Comparison of ENCODE assay signal across 2 cellular contexts in genomic region chr6:56739836-56740815, GRCh38.
TF ChIP-seq lines count a peak whose summit lies in the region.

No MANE protein-coding gene starts in this region.

TF ChIP-seq in SK-N-SH, 30 proteins besides CTCF, POLR2A, EP300 and RAD21:
- TF ChIP-seq TCF12 (IDR thresholded peaks at IDR 0.05) (no peak), RCOR1 (IDR thresholded peaks at IDR 0.05; ENCODE audit: low read length) (no peak), ELF1 (IDR thresholded peaks at IDR 0.05) (no peak), CHD2 (IDR thresholded peaks at IDR 0.05; ENCODE audit: low read length, partially characterized antibody) (no peak), NFIC (IDR thresholded peaks at IDR 0.05; ENCODE audit: borderline replicate concordance) (no peak), SIN3A (IDR thresholded peaks at IDR 0.05; ENCODE audit: borderline replicate concordance, low read depth, low read length) (no peak), RFX5 (IDR thresholded peaks at IDR 0.05; ENCODE audit: low read length) (no peak), MXI1 (IDR thresholded peaks at IDR 0.05; ENCODE audit: low read depth, low read length) (no peak)
- TF ChIP-seq, protein P1, sequence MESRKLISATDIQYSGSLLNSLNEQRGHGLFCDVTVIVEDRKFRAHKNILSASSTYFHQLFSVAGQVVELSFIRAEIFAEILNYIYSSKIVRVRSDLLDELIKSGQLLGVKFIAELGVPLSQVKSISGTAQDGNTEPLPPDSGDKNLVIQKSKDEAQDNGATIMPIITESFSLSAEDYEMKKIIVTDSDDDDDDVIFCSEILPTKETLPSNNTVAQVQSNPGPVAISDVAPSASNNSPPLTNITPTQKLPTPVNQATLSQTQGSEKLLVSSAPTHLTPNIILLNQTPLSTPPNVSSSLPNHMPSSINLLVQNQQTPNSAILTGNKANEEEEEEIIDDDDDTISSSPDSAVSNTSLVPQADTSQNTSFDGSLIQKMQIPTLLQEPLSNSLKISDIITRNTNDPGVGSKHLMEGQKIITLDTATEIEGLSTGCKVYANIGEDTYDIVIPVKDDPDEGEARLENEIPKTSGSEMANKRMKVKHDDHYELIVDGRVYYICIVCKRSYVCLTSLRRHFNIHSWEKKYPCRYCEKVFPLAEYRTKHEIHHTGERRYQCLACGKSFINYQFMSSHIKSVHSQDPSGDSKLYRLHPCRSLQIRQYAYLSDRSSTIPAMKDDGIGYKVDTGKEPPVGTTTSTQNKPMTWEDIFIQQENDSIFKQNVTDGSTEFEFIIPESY (IDR thresholded peaks at IDR 0.05; ENCODE audit: borderline replicate concordance, low read depth), result no peak
- TF ChIP-seq, protein P2, sequence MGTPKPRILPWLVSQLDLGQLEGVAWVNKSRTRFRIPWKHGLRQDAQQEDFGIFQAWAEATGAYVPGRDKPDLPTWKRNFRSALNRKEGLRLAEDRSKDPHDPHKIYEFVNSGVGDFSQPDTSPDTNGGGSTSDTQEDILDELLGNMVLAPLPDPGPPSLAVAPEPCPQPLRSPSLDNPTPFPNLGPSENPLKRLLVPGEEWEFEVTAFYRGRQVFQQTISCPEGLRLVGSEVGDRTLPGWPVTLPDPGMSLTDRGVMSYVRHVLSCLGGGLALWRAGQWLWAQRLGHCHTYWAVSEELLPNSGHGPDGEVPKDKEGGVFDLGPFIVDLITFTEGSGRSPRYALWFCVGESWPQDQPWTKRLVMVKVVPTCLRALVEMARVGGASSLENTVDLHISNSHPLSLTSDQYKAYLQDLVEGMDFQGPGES (IDR thresholded peaks at IDR 0.05; ENCODE audit: low read depth, low read length), result no peak
- TF ChIP-seq, protein P3, sequence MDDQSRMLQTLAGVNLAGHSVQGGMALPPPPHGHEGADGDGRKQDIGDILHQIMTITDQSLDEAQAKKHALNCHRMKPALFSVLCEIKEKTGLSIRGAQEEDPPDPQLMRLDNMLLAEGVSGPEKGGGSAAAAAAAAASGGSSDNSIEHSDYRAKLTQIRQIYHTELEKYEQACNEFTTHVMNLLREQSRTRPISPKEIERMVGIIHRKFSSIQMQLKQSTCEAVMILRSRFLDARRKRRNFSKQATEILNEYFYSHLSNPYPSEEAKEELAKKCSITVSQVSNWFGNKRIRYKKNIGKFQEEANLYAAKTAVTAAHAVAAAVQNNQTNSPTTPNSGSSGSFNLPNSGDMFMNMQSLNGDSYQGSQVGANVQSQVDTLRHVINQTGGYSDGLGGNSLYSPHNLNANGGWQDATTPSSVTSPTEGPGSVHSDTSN (IDR thresholded peaks at IDR 0.05), result no peak

TF ChIP-seq in SK-N-SH treated with all-trans-retinoic acid at 6 μM for 48 hours, 23 proteins besides CTCF, POLR2A, EP300 and RAD21:
- TF ChIP-seq ZNF70 (CRISPR knock-in tag; IDR thresholded peaks at IDR 0.05) (no peak), CSRNP3 (CRISPR knock-in tag; IDR thresholded peaks at IDR 0.05) (no peak), ZC3H10 (CRISPR knock-in tag; IDR thresholded peaks at IDR 0.05) (no peak), ZFP3 (CRISPR knock-in tag; IDR thresholded peaks at IDR 0.05) (no peak), TOX (CRISPR knock-in tag; IDR thresholded peaks at IDR 0.05; ENCODE audit: borderline replicate concordance) (no peak), ZNF565 (CRISPR knock-in tag; conservative IDR thresholded peaks at IDR 0.05; ENCODE audit: low read depth) (no peak), GLIS3 (CRISPR knock-in tag; IDR thresholded peaks at IDR 0.05) (no peak), RARB (CRISPR knock-in tag; IDR thresholded peaks at IDR 0.05) (no peak), CSDC2 (CRISPR knock-in tag; IDR thresholded peaks at IDR 0.05) (no peak), ZFP30 (CRISPR knock-in tag; IDR thresholded peaks at IDR 0.05) (no peak), PPARA (CRISPR knock-in tag; IDR thresholded peaks at IDR 0.05; ENCODE audit: borderline replicate concordance) (no peak), OSR1 (CRISPR knock-in tag; IDR thresholded peaks at IDR 0.05) (no peak), ARNTL (CRISPR knock-in tag; IDR thresholded peaks at IDR 0.05; ENCODE audit: borderline replicate concordance, low read depth) (no peak), SNAI2 (CRISPR knock-in tag; IDR thresholded peaks at IDR 0.05) (no peak)
- TF ChIP-seq, protein P4, sequence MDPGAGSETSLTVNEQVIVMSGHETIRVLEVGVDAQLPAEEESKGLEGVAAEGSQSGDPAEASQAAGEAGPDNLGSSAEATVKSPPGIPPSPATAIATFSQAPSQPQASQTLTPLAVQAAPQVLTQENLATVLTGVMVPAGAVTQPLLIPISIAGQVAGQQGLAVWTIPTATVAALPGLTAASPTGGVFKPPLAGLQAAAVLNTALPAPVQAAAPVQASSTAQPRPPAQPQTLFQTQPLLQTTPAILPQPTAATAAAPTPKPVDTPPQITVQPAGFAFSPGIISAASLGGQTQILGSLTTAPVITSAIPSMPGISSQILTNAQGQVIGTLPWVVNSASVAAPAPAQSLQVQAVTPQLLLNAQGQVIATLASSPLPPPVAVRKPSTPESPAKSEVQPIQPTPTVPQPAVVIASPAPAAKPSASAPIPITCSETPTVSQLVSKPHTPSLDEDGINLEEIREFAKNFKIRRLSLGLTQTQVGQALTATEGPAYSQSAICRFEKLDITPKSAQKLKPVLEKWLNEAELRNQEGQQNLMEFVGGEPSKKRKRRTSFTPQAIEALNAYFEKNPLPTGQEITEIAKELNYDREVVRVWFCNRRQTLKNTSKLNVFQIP (CRISPR knock-in tag; IDR thresholded peaks at IDR 0.05; ENCODE audit: borderline replicate concordance, low read depth), result no peak
